In the genomic region with DNA sequence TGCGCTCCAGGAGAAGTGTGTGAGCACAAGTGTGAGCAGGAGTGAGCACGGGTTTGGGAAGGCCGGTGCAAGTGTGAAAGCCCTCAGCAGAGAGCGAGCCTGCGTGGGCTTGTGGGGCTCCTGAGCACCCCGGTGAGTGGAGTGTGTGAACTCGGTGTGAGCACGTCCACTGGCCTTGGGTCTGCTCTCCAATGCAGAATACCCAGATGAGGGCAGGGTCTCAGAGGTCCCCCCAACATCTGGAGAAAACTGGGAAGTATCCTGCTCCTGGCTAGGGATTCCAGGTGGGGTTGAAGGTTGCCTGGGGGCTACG, we compare ENCODE assay signal across 10 cellular contexts. TPM values are rescaled to one million over a fixed set of nuclear protein-coding genes. Genes with fewer than 3 reads are reported as not detected.
DNase-seq lines count a peak whose midpoint lies in the region; ATAC-seq, FAIRE-seq and TF ChIP-seq lines count a peak whose summit lies in the region.
"Had no signal": no experiment of that assay in that cellular context is flagged by ENCODE, and none has a peak within 500 bp of the region (broad histone marks: within the 10 kb centered on the region; RNA-seq: fewer than 3 reads in every experiment).

No MANE protein-coding gene starts in this region.

- no peak for ATAC-seq in activated CD8-positive, alpha-beta memory T cell treated with anti-CD3 and anti-CD28 coated beads, Interleukin-2, amount 10 ng/mL, durations not matched to agents 7 days and 5 days
- ATAC-seq in K562: no peak

- H3K4me1 ChIP-seq in K562 (replicated peaks in 1 of 2; ENCODE audit: control insufficient read depth in 2 of 2, insufficient read depth in 2 of 2, low read length in 2 of 2): peaks cover 29 to 39% of the 10 kb centered on the region in 2 experiments
- H3K4me1 ChIP-seq in thyroid gland: peaks cover 16 to 25% of the 10 kb centered on the region in 2 donors

- H3K9me3 ChIP-seq in K562 (replicated peaks; ENCODE audit: control insufficient read depth, insufficient read depth, low read depth, low read length): no peaks in the 10 kb centered on the region
- no peaks in the 10 kb centered on the region for H3K9me3 ChIP-seq in thyroid gland

- POLR2A ChIA-PET in K562 (lab: Yijun Ruan, JAX): interaction anchor here (0.6 kb wide), 1 partner anchor 80 kb away, joined by 3 read pairs; a partner anchor contains a TSS

- no peak for TF ChIP-seq RAD21 in K562 (CRISPR knock-in tag; conservative IDR thresholded peaks at IDR 0.05 in 1 of 2, IDR thresholded peaks at IDR 0.05 in 1 of 2)

- TF ChIP-seq POLR2A in K562 (conservative IDR thresholded peaks at IDR 0.05) (no peak; the same call in 1 of the 2 replicates), lower leg skin (IDR thresholded peaks at IDR 0.05) (no peak), thyroid gland (IDR thresholded peaks at IDR 0.05) (no peak)

- WGBS in K562 (ENCODE audit: insufficient coverage, low coverage, missing lambda C conversion rate): 9% methylated on average over 9 of the region's 9 CpGs
- WGBS in lower leg skin, 2 donors: 18 to 22% methylated on average over 9 of the region's 9 CpGs
- 22 to 32% methylated on average over 8 to 9 of the region's 9 CpGs for WGBS in thyroid gland, 2 donors

- no peak for TF ChIP-seq CTCF in K562 (IDR thresholded peaks at IDR 0.05 in 2 of 3, conservative IDR thresholded peaks at IDR 0.05 in 1 of 3; ENCODE audit: insufficient read depth in 2 of 3, low read depth in 1 of 3, low read length in 3 of 3)
- TF ChIP-seq CTCF in lower leg skin (IDR thresholded peaks at IDR 0.05): no peak
- no peak for TF ChIP-seq CTCF in thyroid gland (IDR thresholded peaks at IDR 0.05)

- H3K4me1 Mint-ChIP-seq in activated CD8-positive, alpha-beta memory T cell treated with anti-CD3 and anti-CD28 coated beads, Interleukin-2, amount 10 ng/mL, durations not matched to agents 7 days and 5 days: peaks cover 41% of the 10 kb centered on the region

- peak overlapping the region; percentile 100 for H3K4me2 ChIP-seq in K562 (ENCODE audit: insufficient read depth, low read length)

- peak overlapping the region; percentile 90 to 98 for H3K9ac ChIP-seq in K562 (ENCODE audit: insufficient read depth in 1 of 2, low read depth in 2 of 2, low read length in 2 of 2)

- BruUV-seq in K562 (replicated peaks; lab: Mats Ljungman, UMichigan): no TSS peak

- no peak for DNase-seq in activated CD8-positive, alpha-beta memory T cell treated with anti-CD3 and anti-CD28 coated beads, Interleukin-2, amount 10 ng/mL, durations not matched to agents 7 days and 5 days
- DNase-seq in activated CD8-positive, alpha-beta memory T cell treated with anti-CD3 and anti-CD28 coated beads for 24 hours: no peak
- DNase-seq in K562 (ENCODE audit: extremely low read depth in 1 of 4, low spot score in 3 of 4) (no peak), lower leg skin (ENCODE audit: low spot score in 2 of 2) (no peak), thyroid gland (no peak), dedifferentiated amniotic fluid mesenchymal stem cell (ENCODE audit: extremely low spot score) (no peak), NCI-H1105 treated with DMSO at 0.1 percent for 48 hours (lab: John Stamatoyannopoulos, UW) (no peak), NCI-H69 (lab: John Stamatoyannopoulos, UW) (no peak)

- H3K36me3 ChIP-seq in K562 (ENCODE audit: control insufficient read depth, insufficient read depth, low read length) (peaks cover 33% of the 10 kb centered on the region; the same call in 2 of the 3 replicates), thyroid gland (no peaks in the 10 kb centered on the region)

- in situ Hi-C loops in K562 (cut with MboI): no loop called here

- H3K9me3 Mint-ChIP-seq in activated CD8-positive, alpha-beta memory T cell treated with anti-CD3 and anti-CD28 coated beads, Interleukin-2, amount 10 ng/mL, durations not matched to agents 7 days and 5 days (ENCODE audit: low read depth): no peaks in the 10 kb centered on the region

- peak overlapping the region; percentile 93 for H3K4me3 ChIP-seq in K562
- peak overlapping the region; percentile 72 for H3K4me3 ChIP-seq in lower leg skin (ENCODE audit: low read depth, poor library complexity, severe bottlenecking)
- H3K4me3 ChIP-seq in thyroid gland (replicated peaks in 1 of 3): peak overlapping the region; percentile 31 to 79 (median 74)

- no peak for TF ChIP-seq EP300 in K562 (IDR thresholded peaks at IDR 0.05; ENCODE audit: low read length)

- H4K20me1 ChIP-seq in K562 (replicated peaks; ENCODE audit: control insufficient read depth, insufficient read depth, low read length): no peaks in the 10 kb centered on the region; the same call in 1 of the 2 replicates

- H3K27me3 ChIP-seq in K562 (ENCODE audit: control insufficient read depth in 2 of 2, insufficient read depth in 2 of 2, low read length in 2 of 2): no peaks in the 10 kb centered on the region
- H3K27me3 ChIP-seq in thyroid gland: no peaks in the 10 kb centered on the region

- peaks cover 50% of the 10 kb centered on the region for H3K79me2 ChIP-seq in K562 (ENCODE audit: control insufficient read depth, insufficient read depth, low read length)

- FAIRE-seq in K562 (lab: Jason Lieb, UNC): no peak
- FAIRE-seq: colon had no signal

- peak overlapping the region; percentile 81 for H3K27ac Mint-ChIP-seq in activated CD8-positive, alpha-beta memory T cell treated with anti-CD3 and anti-CD28 coated beads, Interleukin-2, amount 10 ng/mL, durations not matched to agents 7 days and 5 days

- CTCF ChIA-PET in activated CD8-positive, alpha-beta memory T cell treated with anti-CD3 and anti-CD28 coated beads, Interleukin-2, amount 10 ng/mL, durations not matched to agents 7 days and 5 days (lab: Charles Lee): interaction anchor here (2.5 to 7.2 kb wide), 5 partner anchors 11 to 102 kb away, joined by 9 to 169 read pairs (median 77); a partner anchor contains a TSS
- CTCF ChIA-PET in K562 (lab: Yijun Ruan, JAX; ENCODE audit: low intra/inter-chr PET ratio): interaction anchor here (0.7 kb wide), 1 partner anchor 35 kb away, joined by 3 read pairs; no protein-coding TSS in a partner anchor

- intact Hi-C loops in K562 (cut with micrococcal nuclease) (loop anchor here (10.0 kb wide), 2 partner anchors 62 to 472 kb away; a partner anchor contains a TSS), lower leg skin (cut with DNase I; ENCODE audit: low total_unique reads) (no loop called here), thyroid gland (cut with DNase I) (no loop called here)

- peaks cover 12% of the 10 kb centered on the region for H3K36me3 Mint-ChIP-seq in activated CD8-positive, alpha-beta memory T cell treated with anti-CD3 and anti-CD28 coated beads, Interleukin-2, amount 10 ng/mL, durations not matched to agents 7 days and 5 days

- peaks cover 5% of the 10 kb centered on the region for H3K9me1 ChIP-seq in K562 (ENCODE audit: control insufficient read depth, insufficient read depth, low read length)

- H2AFZ ChIP-seq in K562 (ENCODE audit: low read depth, low read length): peak overlapping the region; percentile 88; the same call in 1 of the 2 replicates

- peak overlapping the region; percentile 95 for H3K4me3 Mint-ChIP-seq in activated CD8-positive, alpha-beta memory T cell treated with anti-CD3 and anti-CD28 coated beads, Interleukin-2, amount 10 ng/mL, durations not matched to agents 7 days and 5 days

- H3K27ac ChIP-seq in K562 (ENCODE audit: extremely low read depth, low read depth, low read length): peak overlapping the region; percentile 96
- H3K27ac ChIP-seq in thyroid gland: peak overlapping the region in 2 of 3 donors; percentile 26 to 88

- peaks cover 5% of the 10 kb centered on the region for H3K27me3 Mint-ChIP-seq in activated CD8-positive, alpha-beta memory T cell treated with anti-CD3 and anti-CD28 coated beads, Interleukin-2, amount 10 ng/mL, durations not matched to agents 7 days and 5 days

RNA-seq across cellular contexts. Expression of a gene that starts 1.2 kb away (rescaled TPM):
- total RNA-seq in activated CD8-positive, alpha-beta memory T cell treated with anti-CD3 and anti-CD28 coated beads, Interleukin-2, amount 10 ng/mL, durations not matched to agents 7 days and 5 days: 10 to 100 TPM; 46.6 to 54.0 TPM
- total RNA-seq in K562 (2011; cell fraction: chromatin; rRNA removed; ENCODE audit: low replicate concordance): 59.5 and 126 TPM in 2 replicates
- total RNA-seq in K562 (2011; cell fraction: nucleolus; rRNA removed): 77.2 and 79.9 TPM in 2 replicates
- total RNA-seq in K562 (2011; cell fraction: nucleoplasm; rRNA removed): 58.7 and 66.9 TPM in 2 replicates
- total RNA-seq in K562 (2014; rRNA removed) (89.2 and 89.7 TPM in 2 replicates), K562 (2014; rRNA removed; fragmentation: Illumina TruSeq; extraction: Trizol) (13.8 and 17.3 TPM in 2 replicates), K562 (2015; rRNA removed; fragmentation: Illumina TruSeq; extraction: Trizol) (30.3 and 31.4 TPM in 2 replicates), K562 (2021) (76.5 and 84.1 TPM in 2 replicates), lower leg skin (100 to 1,000 TPM in 2 of 4 donors, 10 to 100 TPM in 2; 49.2 to 108 (median 79.3) TPM), thyroid gland (10 to 100 TPM; 42.8 to 71.6 (median 58.3) TPM)
- polyA plus RNA-seq in K562 (2011; rRNA removed) (23.7 and 35.6 TPM in 2 replicates), K562 (2014; fragmentation: Illumina TruSeq; extraction: Trizol) (15.3 and 27.6 TPM in 2 replicates), K562 (2014; fragmentation: Nextera tagmentation; extraction: Ambion mirVana) (1 to 10 TPM in 1 of 2 experiments, under 1 TPM in 1; 0.27 to 1.0 TPM), K562 (2014; rRNA removed) (69.0 and 75.5 TPM in 2 replicates)
- polyA plus RNA-seq in K562 (2011; cell fraction: cytosol; rRNA removed): 35.4 and 60.9 TPM in 2 replicates
- 37.9 and 54.0 TPM in 2 replicates for polyA plus RNA-seq in K562 (2011; cell fraction: nucleus; rRNA removed)
- polyA plus RNA-seq in K562 (2012): 31.8 and 58.2 TPM in 2 replicates
- 12.5 and 13.5 TPM in 2 replicates for polyA minus RNA-seq in K562 (2011; rRNA and poly(A)+ RNA removed)
- 20.4 and 30.5 TPM in 2 replicates for polyA minus RNA-seq in K562 (2011; cell fraction: cytosol; rRNA and poly(A)+ RNA removed)
- polyA minus RNA-seq in K562 (2011; cell fraction: nucleus; rRNA and poly(A)+ RNA removed): 20.6 and 21.5 TPM in 2 replicates

RNA-seq across cellular contexts. Expression of a gene that starts 6.4 kb away (rescaled TPM):
- total RNA-seq in activated CD8-positive, alpha-beta memory T cell treated with anti-CD3 and anti-CD28 coated beads, Interleukin-2, amount 10 ng/mL, durations not matched to agents 7 days and 5 days: not detected
- total RNA-seq in K562 (2011; cell fraction: chromatin; rRNA removed; ENCODE audit: low replicate concordance): 3.6 TPM in 1 of 2 replicates, not detected in the other
- 1.5 and 2.8 TPM in 2 replicates for total RNA-seq in K562 (2011; cell fraction: nucleolus; rRNA removed)
- 0.59 and 0.99 TPM in 2 replicates for total RNA-seq in K562 (2011; cell fraction: nucleoplasm; rRNA removed)
- total RNA-seq in K562 (2014; rRNA removed): 8.5 TPM in 2 replicates
- 1.2 and 1.6 TPM in 2 replicates for total RNA-seq in K562 (2014; rRNA removed; fragmentation: Illumina TruSeq; extraction: Trizol)
- 3.8 and 4.1 TPM in 2 replicates for total RNA-seq in K562 (2015; rRNA removed; fragmentation: Illumina TruSeq; extraction: Trizol)
- 5.1 and 5.4 TPM in 2 replicates for total RNA-seq in K562 (2021)
- 0.86 and 1.2 TPM in 2 replicates for polyA plus RNA-seq in K562 (2011; rRNA removed)
- polyA plus RNA-seq in K562 (2011; cell fraction: cytosol; rRNA removed): 2.9 and 3.2 TPM in 2 replicates
- 1.5 and 2.0 TPM in 2 replicates for polyA plus RNA-seq in K562 (2011; cell fraction: nucleus; rRNA removed)
- 4.4 and 4.7 TPM in 2 replicates for polyA plus RNA-seq in K562 (2012)
- polyA plus RNA-seq in K562 (2014; fragmentation: Illumina TruSeq; extraction: Trizol): 3.5 and 4.3 TPM in 2 replicates
- polyA plus RNA-seq in K562 (2014; fragmentation: Nextera tagmentation; extraction: Ambion mirVana): 1 to 10 TPM; 1.3 to 2.2 TPM
- polyA plus RNA-seq in K562 (2014; rRNA removed): 5.3 and 8.3 TPM in 2 replicates
- polyA minus RNA-seq in K562 (2011; rRNA and poly(A)+ RNA removed): 0.32 TPM in 1 of 2 replicates, not detected in the other
- polyA minus RNA-seq in K562 (2011; cell fraction: cytosol; rRNA and poly(A)+ RNA removed): not detected in 2 replicates
- polyA minus RNA-seq in K562 (2011; cell fraction: nucleus; rRNA and poly(A)+ RNA removed): not detected in 2 replicates
- total RNA-seq in lower leg skin: not detected
- 1 to 10 TPM in 2 of 4 donors, not detected in 2; 1.0 to 3.1 TPM for total RNA-seq in thyroid gland
- total RNA-seq: subcutaneous adipose tissue had no signal

RNA-seq across cellular contexts. Expression of a gene that starts 10.8 kb away (rescaled TPM):
- 100 to 1,000 TPM; 134 to 153 TPM for total RNA-seq in activated CD8-positive, alpha-beta memory T cell treated with anti-CD3 and anti-CD28 coated beads, Interleukin-2, amount 10 ng/mL, durations not matched to agents 7 days and 5 days
- total RNA-seq in K562 (2011; cell fraction: chromatin; rRNA removed; ENCODE audit: low replicate concordance): 18.1 and 37.2 TPM in 2 replicates
- total RNA-seq in K562 (2011; cell fraction: nucleolus; rRNA removed): 57.9 and 58.8 TPM in 2 replicates
- total RNA-seq in K562 (2011; cell fraction: nucleoplasm; rRNA removed): 45.5 and 47.9 TPM in 2 replicates
- total RNA-seq in K562 (2014; rRNA removed) (391 and 444 TPM in 2 replicates), K562 (2014; rRNA removed; fragmentation: Illumina TruSeq; extraction: Trizol) (126 and 162 TPM in 2 replicates), K562 (2015; rRNA removed; fragmentation: Illumina TruSeq; extraction: Trizol) (283 and 300 TPM in 2 replicates), K562 (2021) (274 and 296 TPM in 2 replicates), lower leg skin (100 to 1,000 TPM; 199 to 356 (median 255) TPM), thyroid gland (100 to 1,000 TPM; 228 to 435 (median 237) TPM)
- polyA plus RNA-seq in K562 (2011; rRNA removed) (242 and 243 TPM in 2 replicates), K562 (2014; fragmentation: Illumina TruSeq; extraction: Trizol) (266 and 297 TPM in 2 replicates), K562 (2014; fragmentation: Nextera tagmentation; extraction: Ambion mirVana) (100 to 1,000 TPM; 358 to 423 TPM), K562 (2014; rRNA removed) (377 and 449 TPM in 2 replicates)
- 309 and 352 TPM in 2 replicates for polyA plus RNA-seq in K562 (2011; cell fraction: cytosol; rRNA removed)
- polyA plus RNA-seq in K562 (2011; cell fraction: nucleus; rRNA removed): 114 and 135 TPM in 2 replicates
- polyA plus RNA-seq in K562 (2012): 219 and 519 TPM in 2 replicates
- polyA minus RNA-seq in K562 (2011; rRNA and poly(A)+ RNA removed): 48.4 and 49.7 TPM in 2 replicates
- polyA minus RNA-seq in K562 (2011; cell fraction: cytosol; rRNA and poly(A)+ RNA removed): 63.0 and 85.5 TPM in 2 replicates
- 25.0 and 38.7 TPM in 2 replicates for polyA minus RNA-seq in K562 (2011; cell fraction: nucleus; rRNA and poly(A)+ RNA removed)

RNA-seq across cellular contexts. Expression of a gene that starts 11.4 kb away (rescaled TPM):
- total RNA-seq in activated CD8-positive, alpha-beta memory T cell treated with anti-CD3 and anti-CD28 coated beads, Interleukin-2, amount 10 ng/mL, durations not matched to agents 7 days and 5 days: 100 to 1,000 TPM; 125 to 163 TPM
- 9.0 and 17.1 TPM in 2 replicates for total RNA-seq in K562 (2011; cell fraction: chromatin; rRNA removed; ENCODE audit: low replicate concordance)
- total RNA-seq in K562 (2011; cell fraction: nucleolus; rRNA removed): 29.9 and 32.4 TPM in 2 replicates
- 24.6 and 37.6 TPM in 2 replicates for total RNA-seq in K562 (2011; cell fraction: nucleoplasm; rRNA removed)
- 252 and 268 TPM in 2 replicates for total RNA-seq in K562 (2014; rRNA removed)
- total RNA-seq in K562 (2014; rRNA removed; fragmentation: Illumina TruSeq; extraction: Trizol): 73.0 and 93.8 TPM in 2 replicates
- 200 and 204 TPM in 2 replicates for total RNA-seq in K562 (2015; rRNA removed; fragmentation: Illumina TruSeq; extraction: Trizol)
- 124 and 154 TPM in 2 replicates for total RNA-seq in K562 (2021)
- 224 and 254 TPM in 2 replicates for polyA plus RNA-seq in K562 (2011; rRNA removed)
- 384 and 485 TPM in 2 replicates for polyA plus RNA-seq in K562 (2011; cell fraction: cytosol; rRNA removed)
- 86.4 and 132 TPM in 2 replicates for polyA plus RNA-seq in K562 (2011; cell fraction: nucleus; rRNA removed)
- polyA plus RNA-seq in K562 (2012): 288 and 343 TPM in 2 replicates
- 209 and 212 TPM in 2 replicates for polyA plus RNA-seq in K562 (2014; fragmentation: Illumina TruSeq; extraction: Trizol)
- polyA plus RNA-seq in K562 (2014; fragmentation: Nextera tagmentation; extraction: Ambion mirVana): 10 to 100 TPM; 40.8 to 64.2 TPM
- polyA plus RNA-seq in K562 (2014; rRNA removed): 327 and 356 TPM in 2 replicates
- polyA minus RNA-seq in K562 (2011; rRNA and poly(A)+ RNA removed): 63.6 and 63.9 TPM in 2 replicates
- 41.2 and 61.9 TPM in 2 replicates for polyA minus RNA-seq in K562 (2011; cell fraction: cytosol; rRNA and poly(A)+ RNA removed)
- 10.1 and 14.3 TPM in 2 replicates for polyA minus RNA-seq in K562 (2011; cell fraction: nucleus; rRNA and poly(A)+ RNA removed)
- total RNA-seq in lower leg skin: 100 to 1,000 TPM; 170 to 284 (median 215) TPM
- 100 to 1,000 TPM; 384 to 962 (median 653) TPM for total RNA-seq in thyroid gland

RNA-seq across cellular contexts. Expression of a gene that starts 15.4 kb away (rescaled TPM):
- under 1 TPM in 1 of 2 experiments, not detected in 1; 0.29 TPM for total RNA-seq in activated CD8-positive, alpha-beta memory T cell treated with anti-CD3 and anti-CD28 coated beads, Interleukin-2, amount 10 ng/mL, durations not matched to agents 7 days and 5 days
- 0.37 and 0.74 TPM in 2 replicates for total RNA-seq in K562 (2011; cell fraction: chromatin; rRNA removed; ENCODE audit: low replicate concordance)
- 0.17 and 0.26 TPM in 2 replicates for total RNA-seq in K562 (2011; cell fraction: nucleolus; rRNA removed)
- 0.44 TPM in 1 of 2 replicates, not detected in the other for total RNA-seq in K562 (2011; cell fraction: nucleoplasm; rRNA removed)
- total RNA-seq in K562 (2014; rRNA removed): not detected in 2 replicates
- not detected in 2 replicates for total RNA-seq in K562 (2014; rRNA removed; fragmentation: Illumina TruSeq; extraction: Trizol)
- not detected in 2 replicates for total RNA-seq in K562 (2015; rRNA removed; fragmentation: Illumina TruSeq; extraction: Trizol)
- total RNA-seq in K562 (2021): not detected in 2 replicates
- not detected in 2 replicates for polyA plus RNA-seq in K562 (2011; rRNA removed)
- not detected in 2 replicates for polyA plus RNA-seq in K562 (2011; cell fraction: cytosol; rRNA removed)
- polyA plus RNA-seq in K562 (2011; cell fraction: nucleus; rRNA removed): 0.13 and 0.14 TPM in 2 replicates
- 0.05 TPM in 1 of 2 replicates, not detected in the other for polyA plus RNA-seq in K562 (2012)
- not detected in 2 replicates for polyA plus RNA-seq in K562 (2014; fragmentation: Illumina TruSeq; extraction: Trizol)
- not detected for polyA plus RNA-seq in K562 (2014; fragmentation: Nextera tagmentation; extraction: Ambion mirVana)
- polyA plus RNA-seq in K562 (2014; rRNA removed): not detected in 2 replicates
- not detected in 2 replicates for polyA minus RNA-seq in K562 (2011; rRNA and poly(A)+ RNA removed)
- not detected in 2 replicates for polyA minus RNA-seq in K562 (2011; cell fraction: cytosol; rRNA and poly(A)+ RNA removed)
- polyA minus RNA-seq in K562 (2011; cell fraction: nucleus; rRNA and poly(A)+ RNA removed): not detected in 2 replicates
- not detected for total RNA-seq in lower leg skin
- not detected for total RNA-seq in thyroid gland
- total RNA-seq: subcutaneous adipose tissue had no signal
